28 cellular contexts compared by ENCODE assay signal in the genomic region with DNA sequence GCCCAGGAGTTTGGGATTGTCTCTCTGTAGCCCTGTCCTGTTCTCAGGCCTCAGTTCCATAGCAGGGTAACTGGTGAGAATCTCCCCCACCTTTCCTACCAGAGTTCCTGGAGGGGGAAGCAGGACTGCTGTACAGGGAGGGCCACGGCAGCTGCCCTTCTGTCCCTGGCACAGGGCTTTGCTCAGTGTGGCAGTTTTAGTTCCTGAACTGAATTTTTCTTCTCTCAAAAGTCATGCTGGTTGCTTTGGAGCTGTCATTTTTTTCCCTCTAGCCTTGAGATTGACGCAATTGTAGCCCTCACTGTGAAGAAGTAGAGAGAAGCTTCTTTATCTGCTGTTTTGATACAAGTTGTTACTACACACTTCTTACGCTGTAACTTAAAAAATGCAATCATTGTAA.
"Had no signal": no experiment of that assay in that cellular context is flagged by ENCODE, and none has a peak within 500 bp of the region (broad histone marks: within the 10 kb centered on the region; RNA-seq: fewer than 3 reads in every experiment).

No MANE protein-coding gene starts in this region.

- H3K9me3 ChIP-seq: esophagus squamous epithelium, heart right ventricle, lower lobe of right lung, ovary, psoas muscle, transverse colon had no signal

- H3K4me1 Mint-ChIP-seq: immature natural killer cell had no signal

- H3K27ac ChIP-seq: esophagus squamous epithelium, heart right ventricle, lower lobe of right lung, ovary, psoas muscle, skin epidermis, transverse colon had no signal

- H3K4me3 ChIP-seq: esophagus squamous epithelium, heart right ventricle, lower lobe of right lung, ovary, psoas muscle, skin epidermis, transverse colon had no signal

- H3K9me3 Mint-ChIP-seq: effector memory CD8-positive, alpha-beta T cell; naive thymus-derived CD8-positive, alpha-beta T cell; stimulated activated naive B cell treated with anti-CD40 and anti-IgM and Interleukin-4, amounts not matched to agents 10 μg/mL and 1 μg/mL and 100 μg/mL, for 72 hours; stimulated activated naive CD8-positive, alpha-beta T cell treated with anti-CD3 and anti-CD28 coated beads, Interleukin-15, Interleukin-2, amounts not matched to agents 100 ng/mL and 50 ng/mL, for 24 hours had no signal

- H3K36me3 Mint-ChIP-seq: immature natural killer cell; naive thymus-derived CD8-positive, alpha-beta T cell; stimulated activated naive B cell treated with anti-CD40 and anti-IgM and Interleukin-4, amounts not matched to agents 10 μg/mL and 1 μg/mL and 100 μg/mL, for 72 hours had no signal

- H3K4me1 ChIP-seq: esophagus squamous epithelium, lower lobe of right lung, psoas muscle had no signal

- DNase-seq: cortex of kidney; effector memory CD8-positive, alpha-beta T cell; erythroblast; esophagus squamous epithelium; foreskin melanocyte; glutamatergic neuron; heart right ventricle; hypothalamus; immature natural killer cell; islet precursor cell; kidney glomerular epithelial cell; left colon; left ventricle myocardium superior; lower lobe of right lung; naive thymus-derived CD8-positive, alpha-beta T cell; nephron progenitor cell; occipital lobe; ovary; posterior cingulate gyrus; psoas muscle; right cardiac atrium; stimulated activated CD4-positive, alpha-beta T cell treated with anti-CD3 and anti-CD28 coated beads, Interleukin-15, amount 100 ng/mL, for 24 hours; stimulated activated CD4-positive, alpha-beta T cell treated with anti-CD3 and anti-CD28 coated beads, Interleukin-2, amount 100 ng/mL, for 48 hours; stimulated activated naive B cell treated with anti-CD40 and anti-IgM and Interleukin-4, amounts not matched to agents 10 μg/mL and 1 μg/mL and 100 μg/mL, for 72 hours; transverse colon had no signal

- ATAC-seq: effector memory CD8-positive, alpha-beta T cell; heart right ventricle; left colon; left ventricle myocardium superior; lower lobe of right lung; naive thymus-derived CD8-positive, alpha-beta T cell; psoas muscle; right cardiac atrium; stimulated activated naive B cell treated with anti-CD40 and anti-IgM and Interleukin-4, amounts not matched to agents 10 μg/mL and 1 μg/mL and 100 μg/mL, for 72 hours had no signal

- H3K36me3 ChIP-seq: esophagus squamous epithelium, heart right ventricle, lower lobe of right lung, ovary, transverse colon had no signal

- FAIRE-seq: endometrium had no signal

- H3K27me3 ChIP-seq: esophagus squamous epithelium, heart right ventricle, ovary, transverse colon had no signal

- H3K27ac Mint-ChIP-seq: effector memory CD8-positive, alpha-beta T cell; immature natural killer cell; naive thymus-derived CD8-positive, alpha-beta T cell; nephron progenitor cell; stimulated activated naive B cell treated with anti-CD40 and anti-IgM and Interleukin-4, amounts not matched to agents 10 μg/mL and 1 μg/mL and 100 μg/mL, for 72 hours; stimulated activated naive CD8-positive, alpha-beta T cell treated with anti-CD3 and anti-CD28 coated beads, Interleukin-15, Interleukin-2, amounts not matched to agents 100 ng/mL and 50 ng/mL, for 24 hours had no signal

- H3K27me3 Mint-ChIP-seq: effector memory CD8-positive, alpha-beta T cell; stimulated activated naive CD8-positive, alpha-beta T cell treated with anti-CD3 and anti-CD28 coated beads, Interleukin-15, Interleukin-2, amounts not matched to agents 100 ng/mL and 50 ng/mL, for 24 hours had no signal

- H3K4me3 Mint-ChIP-seq: effector memory CD8-positive, alpha-beta T cell; immature natural killer cell; naive thymus-derived CD8-positive, alpha-beta T cell; nephron progenitor cell; stimulated activated naive B cell treated with anti-CD40 and anti-IgM and Interleukin-4, amounts not matched to agents 10 μg/mL and 1 μg/mL and 100 μg/mL, for 72 hours; stimulated activated naive CD8-positive, alpha-beta T cell treated with anti-CD3 and anti-CD28 coated beads, Interleukin-15, Interleukin-2, amounts not matched to agents 100 ng/mL and 50 ng/mL, for 24 hours had no signal
